8 cellular contexts compared by ENCODE assay signal in the genomic region with DNA sequence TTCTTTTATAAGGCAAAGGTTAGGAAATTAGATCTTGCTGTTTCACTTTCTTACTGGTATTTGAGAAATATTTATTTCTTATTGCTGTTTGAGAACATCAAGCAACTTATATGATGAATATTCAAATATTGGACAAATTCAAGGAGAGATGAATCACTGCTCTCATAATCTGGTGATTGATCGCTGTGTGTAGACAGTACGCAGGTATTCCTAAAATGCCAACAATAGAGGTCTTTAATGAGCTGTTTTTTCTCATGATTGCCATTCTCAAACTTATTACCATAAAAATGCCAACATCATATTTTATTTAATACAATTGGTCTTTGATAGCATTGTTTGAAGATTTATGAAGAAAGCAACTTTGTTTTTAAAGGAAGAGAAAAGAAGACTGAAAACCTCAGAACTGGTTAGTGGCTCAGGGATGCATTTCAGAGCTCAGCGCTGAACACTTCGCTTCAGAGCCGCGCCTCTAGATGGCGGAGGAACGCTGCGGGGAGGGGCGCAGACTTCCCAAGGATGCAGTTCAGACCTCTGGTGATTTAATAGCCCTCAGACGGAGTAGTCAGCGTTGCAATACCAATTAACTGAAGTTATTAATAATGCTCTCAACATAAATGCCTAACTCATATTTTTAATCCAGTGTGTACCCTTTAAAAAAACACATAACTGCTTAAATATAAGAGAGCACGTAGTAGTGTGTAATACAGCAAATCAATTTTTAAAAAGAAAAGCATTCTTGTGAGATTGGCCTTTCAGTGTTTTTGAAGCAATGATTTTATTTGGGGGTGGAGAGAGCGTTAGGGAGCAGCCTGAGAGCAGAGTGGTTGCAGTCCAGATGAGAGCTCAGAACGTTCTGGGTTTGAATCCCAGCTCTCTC. TPM values are rescaled to one million over a fixed set of nuclear protein-coding genes. Genes with fewer than 3 reads are reported as not detected.
DNase-seq lines count a peak whose midpoint lies in the region; ATAC-seq, FAIRE-seq and TF ChIP-seq lines count a peak whose summit lies in the region.

No MANE protein-coding gene starts in this region.

- no peaks in the 10 kb centered on the region for H3K9me1 ChIP-seq in keratinocyte (ENCODE audit: control insufficient read depth, extremely low read depth, insufficient read depth, low read length)

- no peaks in the 10 kb centered on the region for H3K9me3 ChIP-seq in keratinocyte (ENCODE audit: control insufficient read depth, low read depth, low read length)
- no peaks in the 10 kb centered on the region for H3K9me3 ChIP-seq in testis

- no peaks in the 10 kb centered on the region for H4K20me1 ChIP-seq in keratinocyte (ENCODE audit: control insufficient read depth, extremely low read depth, insufficient read depth, low read length)

- no peaks in the 10 kb centered on the region for H3K36me3 ChIP-seq in keratinocyte (ENCODE audit: control insufficient read depth in 2 of 2, extremely low read depth in 1 of 2, insufficient read depth in 2 of 2, low read length in 2 of 2)
- no peaks in the 10 kb centered on the region for H3K36me3 ChIP-seq in testis (ENCODE audit: low read depth, missing control alignments)

- H3K27me3 ChIP-seq in keratinocyte (ENCODE audit: control insufficient read depth, extremely low read depth, insufficient read depth, low read length) (no peaks in the 10 kb centered on the region), testis (no peaks in the 10 kb centered on the region)

- in situ Hi-C loops in astrocyte of the cerebellum (cut with HindIII; ENCODE audit: low sequenced_read_pairs) = no loop called here

- no peaks in the 10 kb centered on the region for H3K79me2 ChIP-seq in keratinocyte (ENCODE audit: control insufficient read depth, insufficient read depth, low read length)

- intact Hi-C loops in testis (cut with DNase I; ENCODE audit: low total_unique reads) = no loop called here

- H3K4me3 ChIP-seq in NB4 (ENCODE audit: low read depth, low read length) (no peak overlapping the region), astrocyte of the cerebellum (ENCODE audit: low read depth, low read length) (no peak overlapping the region), keratinocyte (ENCODE audit: control insufficient read depth in 2 of 3, extremely low read depth in 1 of 3, insufficient read depth in 2 of 3, low read depth in 1 of 3, low read length in 3 of 3) (no peak overlapping the region), testis (no peak overlapping the region)

- ATAC-seq in GM18907 (IDR thresholded peaks at IDR 0.05; ENCODE audit: unreplicated experiment) (peak; percentile 72), GM19035 (IDR thresholded peaks at IDR 0.05; ENCODE audit: unreplicated experiment) (no peak)

- FAIRE-seq in keratinocyte (lab: Jason Lieb, UNC) = no peak

- 12 to 17% methylated on average over 15 of the region's 15 CpGs for WGBS in testis, 2 donors

- no peak overlapping the region for H3K9ac ChIP-seq in keratinocyte (ENCODE audit: control insufficient read depth, extremely low read depth, insufficient read depth, low read length)

- H3K4me2 ChIP-seq in keratinocyte (ENCODE audit: control insufficient read depth, extremely low read depth, insufficient read depth, low read depth, low read length) = no peak overlapping the region

- H3K4me1 ChIP-seq in keratinocyte (ENCODE audit: control insufficient read depth, extremely low read depth, insufficient read depth, low read length) = no peaks in the 10 kb centered on the region
- H3K4me1 ChIP-seq in testis = no peaks in the 10 kb centered on the region

- dilution Hi-C loops in keratinocyte (cut with MboI; ENCODE audit: extremely low pct_ligation_motif_present, low sequenced_read_pairs) = no loop called here

- TF ChIP-seq POLR2A in NB4 (IDR thresholded peaks at IDR 0.05; ENCODE audit: extremely low read depth, insufficient read length) (no peak), testis (IDR thresholded peaks at IDR 0.05) (no peak)

- DNase-seq in AG08396 (ENCODE audit: low spot score) = peak; percentile 8
- DNase-seq in NB4 (ENCODE audit: low read depth) = peak; percentile 46
- DNase-seq in astrocyte of the cerebellum (ENCODE audit: low read depth) = peak; percentile 20
- DNase-seq in keratinocyte (ENCODE audit: low read depth, low spot score) = no peak
- peak; percentile 66 for DNase-seq in testis
- no peak for DNase-seq in NCI-H2029 (lab: John Stamatoyannopoulos, UW)

- peak; percentile 49 for TF ChIP-seq CTCF in NB4 (IDR thresholded peaks at IDR 0.05; ENCODE audit: low read depth, low read length)
- peak; percentile 87 for TF ChIP-seq CTCF in astrocyte of the cerebellum (IDR thresholded peaks at IDR 0.05; ENCODE audit: low read depth, low read length, missing control alignments)
- TF ChIP-seq CTCF in keratinocyte (optimal IDR thresholded peaks at IDR 0.05 in 1 of 3, IDR thresholded peaks at IDR 0.05 in 1 of 3, conservative IDR thresholded peaks at IDR 0.05 in 1 of 3; ENCODE audit: extremely low read depth in 1 of 3, insufficient read depth in 2 of 3, low read length in 3 of 3) = peak; percentile 53 to 74 (median 66)
- TF ChIP-seq CTCF in testis (IDR thresholded peaks at IDR 0.05) = peak in 2 of 3 experiments; percentile 6 to 28

- H3K27ac ChIP-seq in keratinocyte (ENCODE audit: control insufficient read depth, insufficient read depth, low read length) (no peak overlapping the region), testis (no peak overlapping the region)

- no peak overlapping the region for H2AFZ ChIP-seq in keratinocyte (ENCODE audit: control insufficient read depth, low read length)

RNA-seq across cellular contexts. Expression of gene STEAP4, which starts 38.5 kb away (rescaled TPM):
- polyA plus RNA-seq in keratinocyte (0.52 to 5.8 TPM (median 2.0 TPM) in 3 replicates), testis (ENCODE audit: insufficient read depth, low read depth, low replicate concordance) (15.2 TPM)
- polyA plus RNA-seq in keratinocyte (2011; ENCODE audit: low read depth) = 20.3 TPM
- polyA plus RNA-seq in keratinocyte (2011; cell fraction: cytosol; rRNA removed) = 0.43 and 0.77 TPM in 2 replicates
- 4.7 and 6.1 TPM in 2 replicates for polyA plus RNA-seq in keratinocyte (2011; cell fraction: nucleus; rRNA removed)
- 0.39 and 13.3 TPM in 2 replicates for polyA plus RNA-seq in keratinocyte (2012; ENCODE audit: low replicate concordance)
- 0.16 to 6.4 TPM (median 2.2 TPM) in 3 replicates for polyA minus RNA-seq in keratinocyte
- 0.58 TPM for polyA minus RNA-seq in keratinocyte (2011; cell fraction: cytosol; rRNA and poly(A)+ RNA removed)
- 3.5 and 9.3 TPM in 2 replicates for polyA minus RNA-seq in keratinocyte (2011; cell fraction: nucleus; rRNA and poly(A)+ RNA removed)
- 10 to 100 TPM; 16.2 to 27.1 TPM for total RNA-seq in testis

Comparison
In these comparisons a context has a peak if more than half of its experiments do, and no peak if none do; other contexts are left out.
1. DNase-seq: peak in AG08396 (single experiment), NB4 (single experiment), astrocyte of the cerebellum (single experiment) and testis (single experiment); none in keratinocyte (single experiment) and NCI-H2029 (single experiment).
2. CTCF ChIP-seq: peak in every context shown above with its lines; median percentile 87 in astrocyte of the cerebellum; 66 in keratinocyte; 49 in NB4; 17 in testis.